In genomic region chr3:10292505-10293419, GRCh38 we compare ENCODE assay signal across 1 cellular context.
TF ChIP-seq lines count a peak whose summit lies in the region.

TSS of gene GHRL (minus strand) at chr3:10292947. CDS start at chr3:10290180, 2,767 bp downstream.

TF ChIP-seq in K562, 482 proteins besides CTCF, POLR2A, EP300 and RAD21 (continued from another document and continues in another):
- TF ChIP-seq ZNF354B (CRISPR knock-in tag; IDR thresholded peaks at IDR 0.05): no peak
- TF ChIP-seq MYNN (IDR thresholded peaks at IDR 0.05): peak; percentile 79
- TF ChIP-seq MYNN (CRISPR knock-in tag; IDR thresholded peaks at IDR 0.05): no peak
- no peak for TF ChIP-seq NR2C2 (CRISPR knock-in tag; IDR thresholded peaks at IDR 0.05)
- peak; percentile 62 for TF ChIP-seq NR2C2 (tag; IDR thresholded peaks at IDR 0.05)
- TF ChIP-seq BRD4 (IDR thresholded peaks at IDR 0.05): no peak; the same call in 1 of the 2 replicates
- TF ChIP-seq ZNF589 (CRISPR knock-in tag; IDR thresholded peaks at IDR 0.05; ENCODE audit: low read depth): no peak
- TF ChIP-seq SLC30A9 (CRISPR knock-in tag; IDR thresholded peaks at IDR 0.05): no peak
- no peak for TF ChIP-seq FOXP1 (CRISPR knock-in tag; IDR thresholded peaks at IDR 0.05)
- no peak for TF ChIP-seq PHF21A (IDR thresholded peaks at IDR 0.05; ENCODE audit: borderline replicate concordance, low read depth)
- no peak for TF ChIP-seq FOXA1 (IDR thresholded peaks at IDR 0.05; ENCODE audit: borderline replicate concordance)
- no peak for TF ChIP-seq RUNX1 (IDR thresholded peaks at IDR 0.05; ENCODE audit: low read depth)
- no peak for TF ChIP-seq PRMT5 (CRISPR knock-in tag; IDR thresholded peaks at IDR 0.05)
- TF ChIP-seq SNIP1 (IDR thresholded peaks at IDR 0.05; ENCODE audit: low read depth): no peak
- TF ChIP-seq MXI1 (IDR thresholded peaks at IDR 0.05; ENCODE audit: low read depth, low read length): no peak
- TF ChIP-seq USF2 (CRISPR knock-in tag; IDR thresholded peaks at IDR 0.05): no peak
- no peak for TF ChIP-seq MNT (conservative IDR thresholded peaks at IDR 0.05)
- TF ChIP-seq UBTF (IDR thresholded peaks at IDR 0.05; ENCODE audit: borderline replicate concordance in 1 of 2, low read depth in 2 of 2, low read length in 2 of 2): no peak
- TF ChIP-seq NCOA2 (IDR thresholded peaks at IDR 0.05; ENCODE audit: partially characterized antibody in 2 of 2): no peak
- peak; percentile 58 for TF ChIP-seq CBFA2T3 (IDR thresholded peaks at IDR 0.05)
- TF ChIP-seq ATF2 (CRISPR knock-in tag; IDR thresholded peaks at IDR 0.05): no peak
- no peak for TF ChIP-seq E2F4 (CRISPR knock-in tag; IDR thresholded peaks at IDR 0.05; ENCODE audit: low read depth)
- TF ChIP-seq TCF7L2 (IDR thresholded peaks at IDR 0.05; ENCODE audit: low read depth, low read length): no peak
- peak; percentile 81 for TF ChIP-seq GABPA (tag; conservative IDR thresholded peaks at IDR 0.05; ENCODE audit: low read depth)
- TF ChIP-seq ZNF232 (CRISPR knock-in tag; IDR thresholded peaks at IDR 0.05): no peak
- no peak for TF ChIP-seq POLR2G (IDR thresholded peaks at IDR 0.05; ENCODE audit: low read depth, low read length)
- no peak for TF ChIP-seq ZNF507 (tag; conservative IDR thresholded peaks at IDR 0.05)
- peak; percentile 52 for TF ChIP-seq SP1 (CRISPR knock-in tag; IDR thresholded peaks at IDR 0.05)
- TF ChIP-seq ZNF277 (CRISPR knock-in tag; IDR thresholded peaks at IDR 0.05; ENCODE audit: borderline replicate concordance): no peak
- TF ChIP-seq TAF9B (IDR thresholded peaks at IDR 0.05; ENCODE audit: partially characterized antibody): no peak
- TF ChIP-seq TCFL5 (CRISPR knock-in tag; conservative IDR thresholded peaks at IDR 0.05): no peak
- TF ChIP-seq CBFA2T2 (conservative IDR thresholded peaks at IDR 0.05): peak; percentile 30; the same call in 1 of the 2 replicates
- TF ChIP-seq PREB (CRISPR knock-in tag; IDR thresholded peaks at IDR 0.05): no peak
- no peak for TF ChIP-seq VEZF1 (CRISPR knock-in tag; IDR thresholded peaks at IDR 0.05)
- no peak for TF ChIP-seq ZNF512 (tag; IDR thresholded peaks at IDR 0.05)
- TF ChIP-seq KLF1 (tag; IDR thresholded peaks at IDR 0.05): no peak
- no peak for TF ChIP-seq ZNF79 (CRISPR knock-in tag; IDR thresholded peaks at IDR 0.05; ENCODE audit: low read depth)
- no peak for TF ChIP-seq SRSF9 (IDR thresholded peaks at IDR 0.05; ENCODE audit: borderline replicate concordance, low read depth, low read length)
- no peak for TF ChIP-seq XRCC5 (IDR thresholded peaks at IDR 0.05; ENCODE audit: low read depth, low read length)
- TF ChIP-seq CHCHD3 (CRISPR knock-in tag; IDR thresholded peaks at IDR 0.05): no peak
- TF ChIP-seq ZNF134 (CRISPR knock-in tag; conservative IDR thresholded peaks at IDR 0.05): no peak
- TF ChIP-seq RBBP5 (IDR thresholded peaks at IDR 0.05; ENCODE audit: borderline replicate concordance, insufficient read depth, low read length, poor library complexity, severe bottlenecking): peak; percentile 36
- TF ChIP-seq POU5F1 (IDR thresholded peaks at IDR 0.05; ENCODE audit: borderline replicate concordance, low read depth, low read length, partially characterized antibody): no peak
- TF ChIP-seq ATF6 (CRISPR knock-in tag; IDR thresholded peaks at IDR 0.05): no peak
- no peak for TF ChIP-seq MCM7 (IDR thresholded peaks at IDR 0.05)
- no peak for TF ChIP-seq SMARCA5 (IDR thresholded peaks at IDR 0.05)
- no peak for TF ChIP-seq ZNF740 (CRISPR knock-in tag; IDR thresholded peaks at IDR 0.05)
- no peak for TF ChIP-seq ZNF740 (tag; IDR thresholded peaks at IDR 0.05)
